8 cellular contexts compared by ENCODE assay signal in the genomic region with DNA sequence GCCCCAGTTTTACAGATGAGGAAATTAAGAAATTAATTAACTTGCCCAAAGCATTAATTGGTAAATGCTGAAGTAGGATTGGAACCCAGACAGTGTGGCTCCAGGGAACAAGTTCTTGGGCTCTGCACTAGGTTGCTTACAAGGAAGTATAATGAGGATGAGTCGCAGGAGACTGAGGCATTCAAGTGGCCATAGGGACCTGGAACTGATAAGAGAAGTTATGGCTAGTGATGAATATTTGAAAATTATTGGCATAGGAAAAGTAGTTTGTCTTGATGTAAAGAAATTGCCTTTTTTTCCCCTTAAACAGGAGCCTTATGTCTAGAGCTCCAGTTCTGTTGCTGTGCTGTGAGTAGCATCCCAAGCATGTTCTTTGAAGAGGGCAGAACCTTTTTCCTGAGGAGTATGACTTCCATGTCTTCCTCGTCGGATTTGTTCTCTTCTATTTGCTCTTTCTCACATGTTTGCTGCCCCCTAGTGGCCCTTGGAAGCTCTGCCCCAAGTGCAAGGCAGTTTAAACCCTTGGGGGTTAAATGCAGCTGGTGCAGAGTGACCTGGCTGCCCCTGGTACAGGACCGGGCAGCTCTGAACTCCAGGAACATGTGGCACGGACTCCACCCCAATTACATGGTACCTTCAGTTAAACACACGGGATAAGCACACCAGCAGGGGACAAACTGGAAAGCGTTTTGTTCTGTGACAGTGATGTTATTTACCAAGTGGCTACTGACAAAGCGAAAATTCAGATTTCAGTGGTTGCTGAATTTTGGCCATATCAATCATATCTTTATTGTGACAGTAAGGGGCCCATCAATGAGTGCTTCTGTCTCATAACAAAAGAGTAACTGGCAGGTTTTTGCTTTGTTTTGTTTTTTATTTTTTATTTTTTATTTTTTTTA.
DNase-seq lines count a peak whose midpoint lies in the region; ATAC-seq and TF ChIP-seq lines count a peak whose summit lies in the region.

No MANE protein-coding gene starts in this region.

- TF ChIP-seq CTCF in GM12865 (IDR thresholded peaks at IDR 0.05; ENCODE audit: insufficient read depth, low read depth, low read length, missing control alignments) (peak; percentile 87), WERI-Rb-1 (IDR thresholded peaks at IDR 0.05; ENCODE audit: low read depth, low read length) (peak; percentile 82)

- H3K4me3 ChIP-seq in GM12865 (ENCODE audit: low read depth, low read length) (no peak overlapping the region), WERI-Rb-1 (ENCODE audit: low read depth, low read length) (no peak overlapping the region)

- H3K27ac ChIP-seq in WERI-Rb-1, result no peak overlapping the region

- H3K27me3 ChIP-seq in WERI-Rb-1 (ENCODE audit: insufficient read depth, low read depth, severe bottlenecking), result no peaks in the 10 kb centered on the region

- DNase-seq in GM12865 (ENCODE audit: low read depth), result peak; percentile 86
- peak; percentile 60 for DNase-seq in NCI-H2171 (lab: John Stamatoyannopoulos, UW)
- DNase-seq in WERI-Rb-1, result peak; percentile 84
- peak; percentile 47 to 92 for DNase-seq in T47D (ENCODE audit: low read depth in 1 of 2, low spot score in 1 of 2)
- peak; percentile 89 for DNase-seq in islet precursor cell
- peak; percentile 42 to 50 for DNase-seq in stimulated activated CD4-positive, alpha-beta T cell treated with anti-CD3 and anti-CD28 coated beads, Interleukin-1b, Interleukin-23, amount 100 ng/mL, for 4 hours (ENCODE audit: low read depth in 2 of 2)

- ATAC-seq in HG02852 (IDR thresholded peaks at IDR 0.05; ENCODE audit: unreplicated experiment) (peak; percentile 74), HG02588 (IDR thresholded peaks at IDR 0.05; ENCODE audit: unreplicated experiment) (no peak)

- H3K36me3 ChIP-seq in WERI-Rb-1, result no peaks in the 10 kb centered on the region

- no peaks in the 10 kb centered on the region for H3K9me3 ChIP-seq in WERI-Rb-1 (ENCODE audit: severe bottlenecking)

- in situ Hi-C loops in T47D (cut with HindIII; ENCODE audit: low pct_unique_long_range_greater_than_20kb, low sequenced_read_pairs), result no loop called here
